ENCODE assay signal across 9 cellular contexts in genomic region chr6:108944707-108945685, GRCh38.
DNase-seq lines count a peak whose midpoint lies in the region; ATAC-seq and TF ChIP-seq lines count a peak whose summit lies in the region.
"Had no signal": no experiment of that assay in that cellular context is flagged by ENCODE, and none has a peak within 500 bp of the region (broad histone marks: within the 10 kb centered on the region; RNA-seq: fewer than 3 reads in every experiment).

No MANE protein-coding gene starts in this region.

- CTCF ChIA-PET in BJ (lab: Yijun Ruan, JAX), result interaction anchor here (1.1 to 1.8 kb wide), 6 partner anchors 14 to 403 kb away, joined by 3 to 5 read pairs (median 3); no protein-coding TSS in a partner anchor

- no peaks in the 10 kb centered on the region for H3K27me3 ChIP-seq in BJ (ENCODE audit: control insufficient read depth, insufficient read depth, low read length)
- no peaks in the 10 kb centered on the region for H3K27me3 ChIP-seq in foreskin keratinocyte

- TF ChIP-seq CTCF in BJ (IDR thresholded peaks at IDR 0.05; ENCODE audit: insufficient read depth, low read depth, low read length) (no peak), foreskin keratinocyte (conservative IDR thresholded peaks at IDR 0.05) (no peak), omental fat pad (IDR thresholded peaks at IDR 0.05) (no peak)

- peak overlapping the region; percentile 5; the same call in 1 of the 2 replicates for H3K4me3 ChIP-seq in BJ (ENCODE audit: low read depth, low read length)

- H3K4me1 ChIP-seq in foreskin keratinocyte, result peaks cover 12% of the 10 kb centered on the region

- POLR2A ChIA-PET in BJ (lab: Charles Lee), result no interaction called here

- H3K27ac ChIP-seq in foreskin keratinocyte, result peak overlapping the region; percentile 24

- ATAC-seq in foreskin keratinocyte, result peak; percentile 8
- ATAC-seq in omental fat pad (ENCODE audit: low FRiP score), result peak; percentile 79
- ATAC-seq in stimulated activated naive CD8-positive, alpha-beta T cell treated with anti-CD3 and anti-CD28 coated beads, Interleukin-15, Interleukin-2, amounts not matched to agents 100 U/mL and 50 U/mL, for 24 hours, result no peak
- ATAC-seq in HG02642 (IDR thresholded peaks at IDR 0.05; ENCODE audit: poor library complexity, unreplicated experiment), result no peak

- no peaks in the 10 kb centered on the region for H3K36me3 ChIP-seq in BJ (ENCODE audit: control insufficient read depth, insufficient read depth, low read length)

- DNase-seq in BJ (ENCODE audit: low read depth), result peak; percentile 93
- peak; percentile 53 for DNase-seq in SHP77 treated with DMSO at 0.1 percent for 48 hours (lab: John Stamatoyannopoulos, UW)
- peak in 1 of 2 donors; percentile 76 for DNase-seq in foreskin keratinocyte
- DNase-seq in omental fat pad (ENCODE audit: low spot score), result no peak
- no peak for DNase-seq in central memory CD4-positive, alpha-beta T cell
- no peak for DNase-seq in HuH-7.5 (ENCODE audit: low spot score)
- DNase-seq in stimulated activated naive CD8-positive, alpha-beta T cell treated with anti-CD3 and anti-CD28 coated beads, Interleukin-15, Interleukin-2, amounts not matched to agents 100 U/mL and 50 U/mL, for 24 hours, result no peak
- DNase-seq: NCI-H524 had no signal

Comparison
In these comparisons a context has a peak if more than half of its experiments do, and no peak if none do; other contexts are left out.
1. DNase-seq: peak in BJ (single experiment) and SHP77 treated with DMSO at 0.1 percent for 48 hours (single experiment); none in omental fat pad (single experiment), central memory CD4-positive, alpha-beta T cell (single experiment), HuH-7.5 (single experiment) and stimulated activated naive CD8-positive, alpha-beta T cell treated with anti-CD3 and anti-CD28 coated beads, Interleukin-15, Interleukin-2, amounts not matched to agents 100 U/mL and 50 U/mL, for 24 hours (single experiment).
2. ATAC-seq: peak in foreskin keratinocyte (single experiment) and omental fat pad (single experiment); none in stimulated activated naive CD8-positive, alpha-beta T cell treated with anti-CD3 and anti-CD28 coated beads, Interleukin-15, Interleukin-2, amounts not matched to agents 100 U/mL and 50 U/mL, for 24 hours (single experiment) and HG02642 (single experiment).